1 cellular context compared by ENCODE assay signal in the genomic region with DNA sequence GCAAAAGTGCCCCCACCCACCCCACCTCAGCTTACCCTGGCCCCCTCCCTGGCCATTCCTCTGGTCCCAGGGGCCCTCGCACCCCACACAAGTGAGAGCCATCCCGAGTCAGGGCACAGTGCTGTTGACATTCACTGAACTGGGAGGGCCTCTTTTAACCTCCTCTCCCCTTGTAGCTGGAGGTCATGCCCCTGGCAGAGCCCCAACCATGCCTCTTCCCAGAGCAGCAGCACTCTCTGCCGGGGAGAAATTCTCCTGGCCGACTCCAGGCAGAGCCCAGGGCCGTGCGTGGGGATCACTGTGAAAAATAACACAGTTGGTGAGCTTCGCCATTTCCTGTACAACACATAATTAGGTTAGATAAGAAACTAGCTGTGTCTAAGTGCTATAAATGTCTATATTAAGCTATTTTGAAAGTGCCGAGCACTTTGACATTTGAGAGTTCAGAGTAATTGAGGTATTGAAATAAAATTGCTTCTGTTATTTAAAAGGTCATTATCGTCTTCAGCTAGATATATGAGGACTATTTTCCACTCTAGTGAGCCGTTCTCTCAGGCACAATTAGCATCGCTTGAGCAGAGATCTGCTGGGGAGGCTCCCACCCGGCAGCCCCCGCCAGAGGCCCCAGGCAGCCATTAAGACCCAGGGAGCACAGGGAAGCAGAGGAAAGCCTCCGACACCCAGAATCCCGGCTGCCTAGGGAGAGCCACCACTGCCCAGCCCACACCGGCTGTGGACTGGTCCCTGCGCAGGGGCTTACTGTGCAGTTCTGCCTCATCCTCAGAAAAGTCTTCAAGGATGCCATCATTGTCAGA.
TF ChIP-seq lines count a peak whose summit lies in the region.

No MANE protein-coding gene starts in this region.

TF ChIP-seq in HEK293, 187 proteins besides CTCF, POLR2A, EP300 and RAD21 (continued from another document):
- TF ChIP-seq, protein P1, sequence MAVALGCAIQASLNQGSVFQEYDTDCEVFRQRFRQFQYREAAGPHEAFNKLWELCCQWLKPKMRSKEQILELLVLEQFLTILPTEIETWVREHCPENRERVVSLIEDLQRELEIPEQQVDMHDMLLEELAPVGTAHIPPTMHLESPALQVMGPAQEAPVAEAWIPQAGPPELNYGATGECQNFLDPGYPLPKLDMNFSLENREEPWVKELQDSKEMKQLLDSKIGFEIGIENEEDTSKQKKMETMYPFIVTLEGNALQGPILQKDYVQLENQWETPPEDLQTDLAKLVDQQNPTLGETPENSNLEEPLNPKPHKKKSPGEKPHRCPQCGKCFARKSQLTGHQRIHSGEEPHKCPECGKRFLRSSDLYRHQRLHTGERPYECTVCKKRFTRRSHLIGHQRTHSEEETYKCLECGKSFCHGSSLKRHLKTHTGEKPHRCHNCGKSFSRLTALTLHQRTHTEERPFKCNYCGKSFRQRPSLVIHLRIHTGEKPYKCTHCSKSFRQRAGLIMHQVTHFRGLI (tag by site-specific recombination; IDR thresholded peaks at IDR 0.05), result no peak
- TF ChIP-seq ZNF302 (tag by site-specific recombination; IDR thresholded peaks at IDR 0.05; ENCODE audit: low read depth), result no peak
